In genomic region chr3:171962137-171962720, GRCh38 we compare ENCODE assay signal across 14 cellular contexts.
A peak's percentile ranks its signal among the peaks of the same experiment; 100 is the strongest.
DNase-seq lines count a peak whose midpoint lies in the region; ATAC-seq, FAIRE-seq and TF ChIP-seq lines count a peak whose summit lies in the region.
"Had no signal": no experiment of that assay in that cellular context is flagged by ENCODE, and none has a peak within 500 bp of the region (broad histone marks: within the 10 kb centered on the region; RNA-seq: fewer than 3 reads in every experiment).

No MANE protein-coding gene starts in this region.

- H3K4me3 Mint-ChIP-seq in Calu3 (ENCODE audit: low read depth, unreplicated experiment): no peak overlapping the region
- H3K4me3 Mint-ChIP-seq: CD4-positive, alpha-beta memory T cell; H9 had no signal

- peaks cover 68% of the 10 kb centered on the region for H3K4me1 Mint-ChIP-seq in Calu3 (ENCODE audit: low read depth, unreplicated experiment)
- H3K4me1 Mint-ChIP-seq: CD4-positive, alpha-beta memory T cell had no signal

- intact Hi-C loops in Calu3 (cut with micrococcal nuclease; ENCODE audit: unreplicated experiment): no loop called here
- intact Hi-C loops in left colon (cut with DNase I, micrococcal nuclease): no loop called here

- CTCF ChIA-PET in Calu3 (lab: Charles Lee): interaction anchor here (0.8 kb wide), 1 partner anchor 11 kb away, joined by 5 read pairs; no protein-coding TSS in a partner anchor

- peak overlapping the region; percentile 40 for H3K27ac Mint-ChIP-seq in Calu3 (ENCODE audit: unreplicated experiment)
- H3K27ac Mint-ChIP-seq: CD4-positive, alpha-beta memory T cell; H9 had no signal

- H3K36me3 Mint-ChIP-seq in Calu3 (ENCODE audit: insufficient read depth, unreplicated experiment): peaks cover 39% of the 10 kb centered on the region
- H3K36me3 Mint-ChIP-seq: CD4-positive, alpha-beta memory T cell had no signal

- TF ChIP-seq CTCF in Calu3 (IDR thresholded peaks at IDR 0.05; ENCODE audit: unreplicated experiment): no peak

- no peak for DNase-seq in Calu3
- peak; percentile 41 for DNase-seq in NCI-H2227 (lab: John Stamatoyannopoulos, UW; ENCODE audit: unreplicated experiment)
- no peak for DNase-seq in left colon
- no peak for DNase-seq in GM12891 (ENCODE audit: insufficient read length, low spot score)
- no peak for DNase-seq in activated CD4-positive, alpha-beta T cell treated with anti-CD3 and anti-CD28 coated beads, Interleukin-2, amount 50 U/mL, for 1 hour
- DNase-seq in activated CD4-positive, alpha-beta T cell treated with anti-CD3 and anti-CD28 coated beads for 4 hours: no peak
- DNase-seq: AML-193; CD4-positive, alpha-beta memory T cell; DMS79 treated with DMSO at 0.1 percent for 48 hours; GF-D8; H9 had no signal

- FAIRE-seq in GM12891 (lab: Jason Lieb, UNC): no peak
- FAIRE-seq: A204.1, H1, HTR-8/SVneo had no signal

- TF ChIP-seq POLR2A in GM12891 (IDR thresholded peaks at IDR 0.05; ENCODE audit: low read depth, low read length): no peak

- BruUV-seq in Calu3 (replicated peaks; lab: Mats Ljungman, UMichigan): no TSS peak

- H3K27me3 Mint-ChIP-seq in Calu3 (ENCODE audit: unreplicated experiment): no peaks in the 10 kb centered on the region

- no peaks in the 10 kb centered on the region for H3K9me3 Mint-ChIP-seq in Calu3 (ENCODE audit: low read depth, unreplicated experiment)
- H3K9me3 Mint-ChIP-seq: H9 had no signal

- peak; percentile 29 for ATAC-seq in left colon

TF ChIP-seq in GM12891, 5 proteins besides CTCF, POLR2A, EP300 and RAD21:
- TF ChIP-seq POU2F2 (IDR thresholded peaks at IDR 0.05; ENCODE audit: low read depth, low read length): no peak
- TF ChIP-seq TAF1 (IDR thresholded peaks at IDR 0.05; ENCODE audit: low read depth, low read length): no peak
- TF ChIP-seq POLR2AphosphoS5 (IDR thresholded peaks at IDR 0.05; ENCODE audit: low read depth, low read length): no peak
- TF ChIP-seq PAX5 (IDR thresholded peaks at IDR 0.05; ENCODE audit: insufficient read depth, low read length, severe bottlenecking): no peak
- TF ChIP-seq SPI1 (IDR thresholded peaks at IDR 0.05; ENCODE audit: low read depth, low read length): no peak
